In the genomic region with DNA sequence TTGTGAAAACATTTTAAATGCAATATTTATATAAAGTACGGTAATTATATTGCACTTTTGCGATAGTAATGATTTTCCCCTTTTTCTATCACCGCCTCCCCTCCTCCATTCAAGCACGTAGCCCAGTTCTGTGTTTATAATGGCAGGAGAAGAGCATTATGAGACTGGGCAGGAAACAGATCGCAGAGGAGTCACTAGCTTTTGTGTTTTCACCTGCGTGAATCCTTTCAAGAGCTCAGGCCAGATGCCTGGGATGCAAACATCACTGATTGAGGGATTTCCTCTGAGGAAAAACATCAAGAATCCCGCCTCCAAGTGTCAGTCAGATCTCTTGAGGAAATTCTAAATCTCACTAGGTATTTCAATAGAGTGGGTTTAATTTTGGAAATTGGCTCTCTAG, we compare ENCODE assay signal across 1 cellular context.
TF ChIP-seq lines count a peak whose summit lies in the region.

No MANE protein-coding gene starts in this region.

TF ChIP-seq in IMR-90, 13 proteins besides CTCF, POLR2A, EP300 and RAD21 (continued from another document):
- TF ChIP-seq, protein P1, sequence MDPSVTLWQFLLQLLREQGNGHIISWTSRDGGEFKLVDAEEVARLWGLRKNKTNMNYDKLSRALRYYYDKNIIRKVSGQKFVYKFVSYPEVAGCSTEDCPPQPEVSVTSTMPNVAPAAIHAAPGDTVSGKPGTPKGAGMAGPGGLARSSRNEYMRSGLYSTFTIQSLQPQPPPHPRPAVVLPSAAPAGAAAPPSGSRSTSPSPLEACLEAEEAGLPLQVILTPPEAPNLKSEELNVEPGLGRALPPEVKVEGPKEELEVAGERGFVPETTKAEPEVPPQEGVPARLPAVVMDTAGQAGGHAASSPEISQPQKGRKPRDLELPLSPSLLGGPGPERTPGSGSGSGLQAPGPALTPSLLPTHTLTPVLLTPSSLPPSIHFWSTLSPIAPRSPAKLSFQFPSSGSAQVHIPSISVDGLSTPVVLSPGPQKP (IDR thresholded peaks at IDR 0.05; ENCODE audit: borderline replicate concordance, low read depth, low read length) = no peak
- TF ChIP-seq RCOR1 (IDR thresholded peaks at IDR 0.05; ENCODE audit: insufficient replicate concordance, low read length) (no peak), USF2 (IDR thresholded peaks at IDR 0.05; ENCODE audit: low read depth, low read length) (no peak)
TF ChIP-seq in IMR-90: peak in this region for 0.
